8 cellular contexts compared by ENCODE assay signal in the genomic region with DNA sequence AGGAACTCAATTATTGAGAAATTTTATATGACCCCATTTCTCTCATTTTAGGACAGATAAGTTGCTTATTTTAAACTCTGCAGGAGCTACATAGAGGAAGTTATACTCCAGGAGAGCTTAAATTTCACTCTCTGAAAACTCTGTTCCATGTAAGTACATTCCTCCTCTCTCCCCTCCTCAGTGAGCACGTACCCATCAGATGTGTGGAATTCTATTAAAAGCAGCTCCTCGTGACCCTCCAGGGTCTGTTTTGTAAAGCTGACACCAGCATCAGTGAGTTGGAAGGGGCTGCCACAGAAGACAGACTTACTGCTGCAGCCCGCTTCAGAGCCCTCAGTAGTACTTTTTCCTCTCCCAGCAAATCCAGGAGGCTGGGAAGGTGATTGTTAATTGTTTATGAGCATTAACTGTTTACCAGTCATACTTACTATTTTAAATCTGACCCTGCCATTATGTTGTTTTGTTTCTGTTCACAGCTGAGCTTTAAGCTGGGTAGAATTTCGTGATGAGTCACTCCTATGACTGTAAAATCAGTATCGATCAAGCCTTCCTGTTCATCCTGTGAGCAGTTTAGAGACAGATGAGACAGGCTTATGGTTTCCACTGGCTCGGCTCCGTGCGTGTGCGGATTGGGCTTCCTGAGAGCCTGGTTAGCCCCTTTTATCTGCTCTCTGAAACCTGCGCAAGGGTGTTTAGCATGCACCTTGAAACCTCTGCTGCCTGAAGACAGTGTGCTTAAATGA. TPM values are rescaled to one million over a fixed set of nuclear protein-coding genes. Genes with fewer than 3 reads are reported as not detected.
DNase-seq lines count a peak whose midpoint lies in the region; ATAC-seq, FAIRE-seq and TF ChIP-seq lines count a peak whose summit lies in the region.

No MANE protein-coding gene starts in this region.

- no peaks in the 10 kb centered on the region for H3K9me3 Mint-ChIP-seq in activated CD8-positive, alpha-beta memory T cell treated with anti-CD3 and anti-CD28 coated beads, Interleukin-2, amount 10 ng/mL, durations not matched to agents 7 days and 5 days (ENCODE audit: low read depth)

- DNase-seq in activated naive CD4-positive, alpha-beta T cell treated with Interleukin-2 at 50 U/mL for 16 hours, result peak; percentile 33
- DNase-seq in activated naive CD4-positive, alpha-beta T cell (lab: John Stamatoyannopoulos, UW), result no peak
- DNase-seq in activated CD8-positive, alpha-beta memory T cell treated with anti-CD3 and anti-CD28 coated beads, Interleukin-2, amount 10 ng/mL, durations not matched to agents 7 days and 5 days, result peak; percentile 56
- no peak for DNase-seq in left ventricle myocardium superior
- DNase-seq in tibial artery, result no peak
- no peak for DNase-seq in NCI-H187 treated with DMSO at 0.1 percent for 48 hours (lab: John Stamatoyannopoulos, UW)
- DNase-seq in ureter (ENCODE audit: low spot score), result no peak
- no peak for DNase-seq in RCC 7860 (ENCODE audit: low spot score)

- no peak for TF ChIP-seq CTCF in tibial artery (IDR thresholded peaks at IDR 0.05)

- intact Hi-C loops in left ventricle myocardium superior (cut with micrococcal nuclease) (no loop called here), tibial artery (cut with DNase I; ENCODE audit: low total_unique reads) (loop anchor here (10.0 kb wide), 1 partner anchor 106 kb away; no protein-coding TSS in a partner anchor)

- no peak for FAIRE-seq in RCC 7860 (lab: Jason Lieb, UNC)

- peak overlapping the region; percentile 41 for H3K27ac Mint-ChIP-seq in activated CD8-positive, alpha-beta memory T cell treated with anti-CD3 and anti-CD28 coated beads, Interleukin-2, amount 10 ng/mL, durations not matched to agents 7 days and 5 days

- H3K27me3 Mint-ChIP-seq in activated CD8-positive, alpha-beta memory T cell treated with anti-CD3 and anti-CD28 coated beads, Interleukin-2, amount 10 ng/mL, durations not matched to agents 7 days and 5 days, result peaks cover 2% of the 10 kb centered on the region

- H3K4me1 ChIP-seq in tibial artery, result peaks cover 5 to 98% (median 67%) of the 10 kb centered on the region in 4 donors

- no peaks in the 10 kb centered on the region for H3K36me3 Mint-ChIP-seq in activated CD8-positive, alpha-beta memory T cell treated with anti-CD3 and anti-CD28 coated beads, Interleukin-2, amount 10 ng/mL, durations not matched to agents 7 days and 5 days

- H3K4me1 Mint-ChIP-seq in activated CD8-positive, alpha-beta memory T cell treated with anti-CD3 and anti-CD28 coated beads, Interleukin-2, amount 10 ng/mL, durations not matched to agents 7 days and 5 days, result peaks cover 24% of the 10 kb centered on the region

- H3K4me3 Mint-ChIP-seq in activated CD8-positive, alpha-beta memory T cell treated with anti-CD3 and anti-CD28 coated beads, Interleukin-2, amount 10 ng/mL, durations not matched to agents 7 days and 5 days, result no peak overlapping the region

- ATAC-seq in activated CD8-positive, alpha-beta memory T cell treated with anti-CD3 and anti-CD28 coated beads, Interleukin-2, amount 10 ng/mL, durations not matched to agents 7 days and 5 days, result peak; percentile 97
- ATAC-seq in left ventricle myocardium superior, result peak; percentile 42

- H3K27ac ChIP-seq in tibial artery, result peak overlapping the region; percentile 61 to 62

- CTCF ChIA-PET in activated CD8-positive, alpha-beta memory T cell treated with anti-CD3 and anti-CD28 coated beads, Interleukin-2, amount 10 ng/mL, durations not matched to agents 7 days and 5 days (lab: Charles Lee), result no interaction called here

- H3K4me3 ChIP-seq in tibial artery, result no peak overlapping the region

- no peaks in the 10 kb centered on the region for H3K9me3 ChIP-seq in tibial artery

- H3K27me3 ChIP-seq in tibial artery, result no peaks in the 10 kb centered on the region

- H3K36me3 ChIP-seq in tibial artery, result no peaks in the 10 kb centered on the region

RNA-seq across cellular contexts. Expression of a gene that starts 20.4 kb away (rescaled TPM):
- total RNA-seq in activated CD8-positive, alpha-beta memory T cell treated with anti-CD3 and anti-CD28 coated beads, Interleukin-2, amount 10 ng/mL, durations not matched to agents 7 days and 5 days, result 1 to 10 TPM; 6.2 to 7.0 TPM
- 33.3 TPM for total RNA-seq in left ventricle myocardium superior
- 88.6 TPM for total RNA-seq in ureter

Comparison
In these comparisons a context has a peak if more than half of its experiments do, and no peak if none do; other contexts are left out.
1. DNase-seq: peak in activated naive CD4-positive, alpha-beta T cell treated with Interleukin-2 at 50 U/mL for 16 hours (single experiment) and activated CD8-positive, alpha-beta memory T cell treated with anti-CD3 and anti-CD28 coated beads, Interleukin-2, amount 10 ng/mL, durations not matched to agents 7 days and 5 days (single experiment); none in activated naive CD4-positive, alpha-beta T cell (0 of 4), left ventricle myocardium superior (single experiment), tibial artery (0 of 2), NCI-H187 treated with DMSO at 0.1 percent for 48 hours (single experiment), ureter (single experiment) and RCC 7860 (single experiment).